ENCODE assay signal across 9 cellular contexts in genomic region chr18:36298113-36298701, GRCh38. TPM values are rescaled to one million over a fixed set of nuclear protein-coding genes. Genes with fewer than 3 reads are reported as not detected.
DNase-seq lines count a peak whose midpoint lies in the region; ATAC-seq, FAIRE-seq and TF ChIP-seq lines count a peak whose summit lies in the region.
"Had no signal": no experiment of that assay in that cellular context is flagged by ENCODE, and none has a peak within 500 bp of the region (broad histone marks: within the 10 kb centered on the region; RNA-seq: fewer than 3 reads in every experiment).

No MANE protein-coding gene starts in this region.

- H4K20me1 ChIP-seq in HepG2 (ENCODE audit: insufficient read depth, low read length): no peaks in the 10 kb centered on the region

- TF ChIP-seq POLR2A in body of pancreas (IDR thresholded peaks at IDR 0.05) (no peak), HepG2 (IDR thresholded peaks at IDR 0.05; ENCODE audit: insufficient read depth in 1 of 2, low read depth in 2 of 2, low read length in 2 of 2) (no peak)

- no peaks in the 10 kb centered on the region for H3K36me3 ChIP-seq in body of pancreas (replicated peaks in 1 of 2; ENCODE audit: insufficient read depth in 1 of 2, low read depth in 2 of 2)
- no peaks in the 10 kb centered on the region for H3K36me3 ChIP-seq in HepG2 (replicated peaks in 1 of 2; ENCODE audit: control insufficient read depth in 1 of 2, insufficient read depth in 2 of 2, low read length in 2 of 2)
- no peaks in the 10 kb centered on the region for H3K36me3 ChIP-seq in urinary bladder (ENCODE audit: insufficient read depth)

- intact Hi-C loops in body of pancreas (cut with DNase I): no loop called here
- intact Hi-C loops in HepG2 (cut with micrococcal nuclease; ENCODE audit: unreplicated experiment): loop anchor here (5.0 kb wide), 1 partner anchor 274 kb away; no protein-coding TSS in a partner anchor

- ATAC-seq in HG03432 (IDR thresholded peaks at IDR 0.05; ENCODE audit: unreplicated experiment): peak; percentile 39
- ATAC-seq in body of pancreas: peak; percentile 10
- peak; percentile 16 for ATAC-seq in HepG2

- CTCF ChIA-PET in HepG2 (lab: Yijun Ruan, JAX; ENCODE audit: low intra/inter-chr PET ratio, low total read pairs): interaction anchor here (1.4 kb wide), 1 partner anchor 274 kb away, joined by 4 read pairs; no protein-coding TSS in a partner anchor

- no peak overlapping the region for H2AFZ ChIP-seq in HepG2 (ENCODE audit: low read length)

- TF ChIP-seq EP300 in HepG2 (IDR thresholded peaks at IDR 0.05; ENCODE audit: low read depth in 2 of 2, low read length in 2 of 2) (no peak), HepG2 (CRISPR knock-in tag; IDR thresholded peaks at IDR 0.05; ENCODE audit: borderline replicate concordance) (no peak)

- TF ChIP-seq CTCF in body of pancreas (IDR thresholded peaks at IDR 0.05): no peak
- TF ChIP-seq CTCF in HepG2 (CRISPR knock-in tag; IDR thresholded peaks at IDR 0.05): no peak

- H3K9me3 ChIP-seq in body of pancreas (no peaks in the 10 kb centered on the region), HepG2 (ENCODE audit: low read length) (no peaks in the 10 kb centered on the region)

- BruUV-seq in HepG2 (replicated peaks; lab: Mats Ljungman, UMichigan): no TSS peak

- DNase-seq in DMS53 (lab: John Stamatoyannopoulos, UW) (peak; percentile 59), DMS53 treated with DMSO at 0.1 percent for 48 hours (lab: John Stamatoyannopoulos, UW; ENCODE audit: unreplicated experiment) (no peak), body of pancreas (no peak), HepG2 (ENCODE audit: low spot score) (no peak), SHP77 treated with DMSO at 0.1 percent for 48 hours (lab: John Stamatoyannopoulos, UW) (no peak), NOMO-1 treated with dmso at 0.1 percent for 144 hours (lab: John Stamatoyannopoulos, UW; ENCODE audit: unreplicated experiment) (no peak)

- peak overlapping the region; percentile 88 for H3K4me2 ChIP-seq in HepG2 (ENCODE audit: low read depth, low read length)

- H3K4me1 ChIP-seq in body of pancreas (peaks cover 18% of the 10 kb centered on the region), HepG2 (ENCODE audit: insufficient read depth, low read length) (peaks cover 9% of the 10 kb centered on the region; the same call in 1 of the 2 replicates), urinary bladder (ENCODE audit: insufficient read depth) (no peaks in the 10 kb centered on the region)

- POLR2A ChIA-PET in HepG2 (lab: Yijun Ruan, JAX): no interaction called here

- no peaks in the 10 kb centered on the region for H3K27me3 ChIP-seq in body of pancreas
- peaks cover 0 to 53% of the 10 kb centered on the region in 2 experiments; a peak in 4 of 5 replicates for H3K27me3 ChIP-seq in HepG2 (ENCODE audit: control insufficient read depth in 1 of 2, insufficient read depth in 2 of 2, low read length in 2 of 2)

- no peak for FAIRE-seq in HepG2 (lab: Jason Lieb, UNC)
- FAIRE-seq: A204.1 had no signal

- H3K9ac ChIP-seq in HepG2 (ENCODE audit: insufficient read depth, low read depth, low read length): no peak overlapping the region

- 1 to 3% methylated on average over 26 to 47 of the region's 67 CpGs for WGBS in body of pancreas, 2 donors
- 21% methylated on average over 23 of the region's 67 CpGs for WGBS in HepG2 (ENCODE audit: low lambda C conversion rate)
- WGBS in urinary bladder: 2% methylated on average over 67 of the region's 67 CpGs

- peak overlapping the region; percentile 36 to 62 for H3K4me3 ChIP-seq in body of pancreas
- H3K4me3 ChIP-seq in HepG2 (replicated peaks in 1 of 3; ENCODE audit: insufficient read depth in 1 of 3, low read depth in 2 of 3, low read length in 3 of 3): peak overlapping the region; percentile 45 to 69 (median 54); a peak in 4 of 6 replicates
- H3K4me3 ChIP-seq in urinary bladder (ENCODE audit: low read depth, low read length): peak overlapping the region; percentile 69

- no peaks in the 10 kb centered on the region for H3K79me2 ChIP-seq in HepG2 (ENCODE audit: insufficient read depth, low read length)

- TF ChIP-seq RAD21 in HepG2 (CRISPR knock-in tag; IDR thresholded peaks at IDR 0.05): no peak

- in situ Hi-C loops in HepG2 (cut with HindIII; ENCODE audit: extremely low pct_ligation_motif_present, low pct_unique_long_range_greater_than_20kb): loop anchor here (10.0 kb wide), 1 partner anchor 277 kb away; no protein-coding TSS in a partner anchor

- H3K27ac ChIP-seq in body of pancreas (no peak overlapping the region), HepG2 (ENCODE audit: extremely low read length, insufficient read depth, low read length) (no peak overlapping the region), urinary bladder (ENCODE audit: low read depth) (no peak overlapping the region)

TF ChIP-seq in HepG2, 621 proteins besides CTCF, POLR2A, EP300 and RAD21:
- TF ChIP-seq EZH2 (conservative IDR thresholded peaks at IDR 0.05; ENCODE audit: low read depth, low read length): 0 out of 2 replicates have a peak, but pooled peaks have one; percentile 40
- no peak for TF ChIP-seq KAT7 (CRISPR knock-in tag; IDR thresholded peaks at IDR 0.05; ENCODE audit: borderline replicate concordance)
- TF ChIP-seq ZFP90 (CRISPR knock-in tag; IDR thresholded peaks at IDR 0.05; ENCODE audit: borderline replicate concordance): 0 out of 2 replicates have a peak, but pooled peaks have one; percentile 2
- TF ChIP-seq ZNF580 (CRISPR knock-in tag; IDR thresholded peaks at IDR 0.05; ENCODE audit: borderline replicate concordance, low read depth): no peak
- TF ChIP-seq ZFP1 (CRISPR knock-in tag; IDR thresholded peaks at IDR 0.05): no peak
- 0 out of 2 replicates have a peak, but pooled peaks have one; percentile 30 for TF ChIP-seq ARNT2 (CRISPR knock-in tag; IDR thresholded peaks at IDR 0.05; ENCODE audit: low read depth)
- TF ChIP-seq ZNF713 (CRISPR knock-in tag; IDR thresholded peaks at IDR 0.05): no peak
- TF ChIP-seq ZNF792 (CRISPR knock-in tag; IDR thresholded peaks at IDR 0.05): no peak
- no peak for TF ChIP-seq ZMAT3 (CRISPR knock-in tag; conservative IDR thresholded peaks at IDR 0.05)
- peak; percentile 37; the same call in 1 of the 2 replicates for TF ChIP-seq ZNF687 (CRISPR knock-in tag; IDR thresholded peaks at IDR 0.05)
- no peak for TF ChIP-seq BRCA1 (CRISPR knock-in tag; IDR thresholded peaks at IDR 0.05)

RNA-seq across cellular contexts. Expression of gene FHOD3, which starts 0.7 kb away (rescaled TPM):
- total RNA-seq in body of pancreas: 1 to 10 TPM in 1 of 2 donors, under 1 TPM in 1; 0.52 to 2.0 TPM
- 0.07 TPM in 1 of 2 replicates, not detected in the other for total RNA-seq in HepG2 (2016; rRNA removed; fragmentation: Illumina TruSeq; extraction: Trizol)
- total RNA-seq in HepG2 (2016; cell fraction: cytosol; rRNA removed; fragmentation: Illumina TruSeq; extraction: Trizol; ENCODE audit: low read depth): not detected in 2 replicates
- not detected in 2 replicates for total RNA-seq in HepG2 (2016; cell fraction: insoluble cytoplasmic fraction; rRNA removed; fragmentation: Illumina TruSeq; extraction: Trizol)
- not detected in 2 replicates for total RNA-seq in HepG2 (2016; cell fraction: membrane; rRNA removed; fragmentation: Illumina TruSeq; extraction: Trizol)
- total RNA-seq in HepG2 (2016; cell fraction: nucleus; rRNA removed; fragmentation: Illumina TruSeq; extraction: Trizol): 0.09 TPM in 1 of 2 replicates, not detected in the other
- not detected in 2 replicates for polyA plus RNA-seq in HepG2 (2011; rRNA removed)
- not detected in 2 replicates for polyA plus RNA-seq in HepG2 (2011; cell fraction: cytosol; rRNA removed)
- polyA plus RNA-seq in HepG2 (2011; cell fraction: nucleus; rRNA removed): not detected in 2 replicates
- polyA plus RNA-seq in HepG2 (2012): not detected in 2 replicates
- not detected in 2 replicates for polyA plus RNA-seq in HepG2 (2016; cell fraction: cytosol; fragmentation: Illumina TruSeq; extraction: Trizol; ENCODE audit: low read depth)
- not detected in 2 replicates for polyA plus RNA-seq in HepG2 (2016; cell fraction: insoluble cytoplasmic fraction; fragmentation: Illumina TruSeq; extraction: Trizol; ENCODE audit: low read depth)
- polyA plus RNA-seq in HepG2 (2016; cell fraction: membrane; fragmentation: Illumina TruSeq; extraction: Trizol; ENCODE audit: low read depth): not detected in 2 replicates
- not detected in 2 replicates for polyA plus RNA-seq in HepG2 (2016; cell fraction: nucleus; fragmentation: Illumina TruSeq; extraction: Trizol; ENCODE audit: insufficient read depth, low read depth)
- not detected in 2 replicates for polyA minus RNA-seq in HepG2 (2011; rRNA and poly(A)+ RNA removed; ENCODE audit: low replicate concordance)
- not detected in 2 replicates for polyA minus RNA-seq in HepG2 (2011; cell fraction: cytosol; rRNA and poly(A)+ RNA removed)
- polyA minus RNA-seq in HepG2 (2011; cell fraction: nucleus; rRNA and poly(A)+ RNA removed): not detected in 2 replicates
- total RNA-seq in urinary bladder: 27.2 TPM
- polyA plus RNA-seq in urinary bladder: 35.4 TPM
